Comparison of ENCODE assay signal across 23 cellular contexts in genomic region chr1:116501870-116502244, GRCh38.
"Had no signal": no experiment of that assay in that cellular context is flagged by ENCODE, and none has a peak within 500 bp of the region (broad histone marks: within the 10 kb centered on the region; RNA-seq: fewer than 3 reads in every experiment).

No MANE protein-coding gene starts in this region.

- H3K4me1 ChIP-seq: prostate gland had no signal

- DNase-seq: activated B cell treated with CpG ODN at 0.5 μM for 24 hours; activated CD4-positive, alpha-beta T cell treated with anti-CD3 and anti-CD28 coated beads for 36 hours; activated CD4-positive, alpha-beta T cell treated with anti-CD3 and anti-CD28 coated beads, Interleukin-2, amount 50 U/mL, for 4 hours; activated gamma-delta T cell treated with Interleukin-2 at 50 U/mL for 16 hours; anterior cingulate cortex; body of pancreas; dermis blood vessel endothelial cell; effector CD8-positive, alpha-beta T cell; foreskin melanocyte; glutamatergic neuron; kidney glomerular epithelial cell; left lung; naive thymus-derived CD8-positive, alpha-beta T cell; ovary; spleen; stimulated activated CD4-positive, alpha-beta T cell treated with anti-CD3 and anti-CD28 coated beads, Interleukin-4, amount 100 ng/mL, for 24 hours; upper lobe of left lung had no signal

- ATAC-seq: activated CD4-positive, alpha-beta T cell treated with anti-CD3 and anti-CD28 coated beads for 36 hours; body of pancreas; left lung; naive thymus-derived CD8-positive, alpha-beta T cell had no signal

- H3K4me3 Mint-ChIP-seq: activated B cell treated with CpG ODN at 0.5 μM for 24 hours; activated CD4-positive, alpha-beta T cell treated with anti-CD3 and anti-CD28 coated beads for 36 hours; activated naive CD4-positive, alpha-beta T cell treated with anti-CD3 and anti-CD28 coated beads, Interleukin-2, amount 50 U/mL, for 24 hours; mesothelial cell of epicardium; naive thymus-derived CD8-positive, alpha-beta T cell had no signal

- H3K27me3 ChIP-seq: body of pancreas, hepatocyte, left lung, ovary, spleen, upper lobe of left lung had no signal

- H3K9me3 ChIP-seq: body of pancreas, left lung, ovary, prostate gland, spleen, thoracic aorta, upper lobe of left lung had no signal

- H3K36me3 ChIP-seq: left lung, ovary, prostate gland, spleen, thoracic aorta had no signal

- H3K27ac Mint-ChIP-seq: activated naive CD4-positive, alpha-beta T cell treated with anti-CD3 and anti-CD28 coated beads, Interleukin-2, amount 50 U/mL, for 24 hours; mesothelial cell of epicardium had no signal

- H3K27ac ChIP-seq: body of pancreas, hepatocyte, ovary, prostate gland, thoracic aorta had no signal

- H3K9me3 Mint-ChIP-seq: activated B cell treated with CpG ODN at 0.5 μM for 24 hours; activated naive CD4-positive, alpha-beta T cell treated with anti-CD3 and anti-CD28 coated beads, Interleukin-2, amount 50 U/mL, for 24 hours; mesothelial cell of epicardium; naive thymus-derived CD8-positive, alpha-beta T cell; T-helper 1 cell treated with Interleukin-12 subunit alpha and Interleukin-12 subunit beta and Interleukin-4 antibody, amounts not matched to agents 30 μg/mL and 1 μg/mL, for 36 hours had no signal

- H3K4me3 ChIP-seq: body of pancreas, hepatocyte, left lung, ovary, prostate gland, spleen, thoracic aorta, upper lobe of left lung had no signal

- H3K36me3 Mint-ChIP-seq: activated naive CD4-positive, alpha-beta T cell treated with anti-CD3 and anti-CD28 coated beads, Interleukin-2, amount 50 U/mL, for 24 hours; mesothelial cell of epicardium; naive thymus-derived CD8-positive, alpha-beta T cell had no signal

- H3K27me3 Mint-ChIP-seq: activated B cell treated with CpG ODN at 0.5 μM for 24 hours; activated CD4-positive, alpha-beta T cell treated with anti-CD3 and anti-CD28 coated beads for 36 hours; activated naive CD4-positive, alpha-beta T cell treated with anti-CD3 and anti-CD28 coated beads, Interleukin-2, amount 50 U/mL, for 24 hours; naive thymus-derived CD8-positive, alpha-beta T cell had no signal
